ENCODE assay signal across 11 cellular contexts in the genomic region with DNA sequence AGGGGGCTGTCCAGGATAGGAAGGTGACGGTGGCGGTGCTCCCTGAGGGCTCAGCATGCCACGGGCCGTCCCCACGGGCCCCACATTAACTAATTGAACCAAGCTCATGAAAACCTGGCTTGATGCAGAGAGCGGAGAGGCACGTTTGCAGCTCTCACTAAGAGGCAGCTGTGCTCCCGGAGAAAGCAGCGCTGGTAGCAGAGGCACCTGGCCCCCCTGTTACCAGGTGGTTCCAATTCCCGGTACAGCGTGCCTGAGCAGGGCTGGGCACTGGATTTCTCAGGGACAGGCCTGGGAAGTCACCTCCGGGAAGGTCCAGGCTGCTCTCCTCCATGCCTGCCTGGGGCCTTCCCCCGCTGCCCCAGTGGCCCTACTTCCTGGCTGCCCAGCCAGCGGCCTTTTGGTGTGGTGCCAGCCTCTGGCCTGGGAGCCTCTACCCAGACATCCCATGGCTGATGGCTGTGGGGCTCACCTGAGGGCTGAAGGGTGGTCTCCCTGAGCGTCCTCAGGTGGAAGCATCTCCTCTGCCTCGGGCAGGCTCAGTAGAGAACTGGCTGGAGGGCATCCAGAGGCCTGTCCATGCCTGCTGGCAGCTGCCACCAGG. TPM values are rescaled to one million over a fixed set of nuclear protein-coding genes. Genes with fewer than 3 reads are reported as not detected.
DNase-seq lines count a peak whose midpoint lies in the region; ATAC-seq and TF ChIP-seq lines count a peak whose summit lies in the region.
"Had no signal": no experiment of that assay in that cellular context is flagged by ENCODE, and none has a peak within 500 bp of the region (broad histone marks: within the 10 kb centered on the region; RNA-seq: fewer than 3 reads in every experiment).

No MANE protein-coding gene starts in this region.

- no peaks in the 10 kb centered on the region for H3K36me3 ChIP-seq in suprapubic skin
- H3K36me3 ChIP-seq in WERI-Rb-1 = no peaks in the 10 kb centered on the region

- H3K9me3 ChIP-seq in suprapubic skin (no peaks in the 10 kb centered on the region), WERI-Rb-1 (ENCODE audit: severe bottlenecking) (peaks cover 4% of the 10 kb centered on the region)

- H3K4me1 Mint-ChIP-seq in T-helper 2 cell treated with Interferon-gamma antibody and Interleukin-4, amounts not matched to agents 5 μg/mL and 100 μg/mL, for 36 hours (ENCODE audit: low read depth) = peaks cover 12% of the 10 kb centered on the region
- peaks cover 34% of the 10 kb centered on the region for H3K4me1 Mint-ChIP-seq in activated T-cell treated with anti-CD3 and anti-CD28 coated beads, Interleukin-2, amount 50 U/mL, for 72 hours (ENCODE audit: low read depth)

- no peak for DNase-seq in T-helper 2 cell treated with Interferon-gamma antibody and Interleukin-4, amounts not matched to agents 5 μg/mL and 100 μg/mL, for 36 hours (ENCODE audit: low spot score)
- DNase-seq in T-helper 2 cell (no peak), kidney tubule cell (ENCODE audit: low spot score) (peak; percentile 21), suprapubic skin (ENCODE audit: low spot score in 2 of 2) (peak in 1 of 2 donors; percentile 46), WERI-Rb-1 (no peak), DMS79 treated with DMSO at 0.1 percent for 48 hours (lab: John Stamatoyannopoulos, UW) (no peak)
- DNase-seq in activated T-cell treated with anti-CD3 and anti-CD28 coated beads, Interleukin-2, amount 50 U/mL, for 72 hours = peak in 1 of 2 donors; percentile 14
- DNase-seq: activated CD4-positive, CD25-positive, alpha-beta regulatory T cell; central memory CD4-positive, alpha-beta T cell had no signal

- H3K27me3 ChIP-seq in suprapubic skin (peaks cover 83% of the 10 kb centered on the region), WERI-Rb-1 (ENCODE audit: insufficient read depth, low read depth, severe bottlenecking) (peaks cover 90% of the 10 kb centered on the region)

- H3K4me3 ChIP-seq in suprapubic skin (peak overlapping the region; percentile 41), WERI-Rb-1 (ENCODE audit: low read depth, low read length) (no peak overlapping the region)

- 40% methylated on average over 1 of the region's 16 CpGs for WGBS in suprapubic skin

- no peak for ATAC-seq in activated T-cell treated with anti-CD3 and anti-CD28 coated beads, Interleukin-2, amount 50 U/mL, for 72 hours (replicated peaks in 1 of 2)
- no peak for ATAC-seq in HG03095 (IDR thresholded peaks at IDR 0.05; ENCODE audit: unreplicated experiment)

- H3K9me3 Mint-ChIP-seq in T-helper 2 cell treated with Interferon-gamma antibody and Interleukin-4, amounts not matched to agents 5 μg/mL and 100 μg/mL, for 36 hours = no peaks in the 10 kb centered on the region
- H3K9me3 Mint-ChIP-seq in activated T-cell treated with anti-CD3 and anti-CD28 coated beads, Interleukin-2, amount 50 U/mL, for 72 hours = no peaks in the 10 kb centered on the region

- no peaks in the 10 kb centered on the region for H3K36me3 Mint-ChIP-seq in T-helper 2 cell treated with Interferon-gamma antibody and Interleukin-4, amounts not matched to agents 5 μg/mL and 100 μg/mL, for 36 hours (ENCODE audit: low read depth)
- H3K36me3 Mint-ChIP-seq in activated T-cell treated with anti-CD3 and anti-CD28 coated beads, Interleukin-2, amount 50 U/mL, for 72 hours (ENCODE audit: insufficient read depth in 2 of 2) = no peaks in the 10 kb centered on the region

- peaks cover 14% of the 10 kb centered on the region for H3K27me3 Mint-ChIP-seq in T-helper 2 cell treated with Interferon-gamma antibody and Interleukin-4, amounts not matched to agents 5 μg/mL and 100 μg/mL, for 36 hours (ENCODE audit: low read depth)
- peaks cover 6% of the 10 kb centered on the region for H3K27me3 Mint-ChIP-seq in activated T-cell treated with anti-CD3 and anti-CD28 coated beads, Interleukin-2, amount 50 U/mL, for 72 hours (ENCODE audit: low read depth)

- TF ChIP-seq CTCF in suprapubic skin (IDR thresholded peaks at IDR 0.05) (no peak), WERI-Rb-1 (IDR thresholded peaks at IDR 0.05; ENCODE audit: low read depth, low read length) (no peak)

- H3K27ac Mint-ChIP-seq in T-helper 2 cell treated with Interferon-gamma antibody and Interleukin-4, amounts not matched to agents 5 μg/mL and 100 μg/mL, for 36 hours = no peak overlapping the region
- H3K27ac Mint-ChIP-seq in activated T-cell treated with anti-CD3 and anti-CD28 coated beads, Interleukin-2, amount 50 U/mL, for 72 hours = no peak overlapping the region

- no peak for TF ChIP-seq POLR2A in suprapubic skin (IDR thresholded peaks at IDR 0.05)

- no peak for TF ChIP-seq EP300 in suprapubic skin (IDR thresholded peaks at IDR 0.05)

- H3K27ac ChIP-seq in suprapubic skin (no peak overlapping the region), WERI-Rb-1 (no peak overlapping the region)

- peak overlapping the region; percentile 88 for H3K4me3 Mint-ChIP-seq in T-helper 2 cell treated with Interferon-gamma antibody and Interleukin-4, amounts not matched to agents 5 μg/mL and 100 μg/mL, for 36 hours
- H3K4me3 Mint-ChIP-seq in activated T-cell treated with anti-CD3 and anti-CD28 coated beads, Interleukin-2, amount 50 U/mL, for 72 hours = peak overlapping the region; percentile 91 to 93

- H3K4me1 ChIP-seq in suprapubic skin = peaks cover 24% of the 10 kb centered on the region

RNA-seq across cellular contexts. Expression of a gene that starts 1.2 kb away (rescaled TPM):
- total RNA-seq in activated T-cell treated with anti-CD3 and anti-CD28 coated beads, Interleukin-2, amount 50 U/mL, for 72 hours = 10 to 100 TPM; 11.4 TPM
- total RNA-seq in suprapubic skin = 1 to 10 TPM in 2 of 4 donors, under 1 TPM in 2; 0.89 to 2.2 (median 1.3) TPM
- total RNA-seq: NCI-H460 had no signal

RNA-seq across cellular contexts. Expression of a gene that starts 1.7 kb away (rescaled TPM):
- under 1 TPM in 1 of 2 donors, not detected in 1; 0.07 TPM for total RNA-seq in activated T-cell treated with anti-CD3 and anti-CD28 coated beads, Interleukin-2, amount 50 U/mL, for 72 hours
- total RNA-seq in suprapubic skin = under 1 TPM in 1 of 4 donors, not detected in 3; 0.29 TPM
- total RNA-seq: NCI-H460 had no signal

RNA-seq across cellular contexts. Expression of a gene that starts 45.5 kb away (rescaled TPM):
- total RNA-seq in activated T-cell treated with anti-CD3 and anti-CD28 coated beads, Interleukin-2, amount 50 U/mL, for 72 hours = 10 to 100 TPM; 50.6 to 52.2 TPM
- total RNA-seq in suprapubic skin = 10 to 100 TPM; 25.7 to 60.9 (median 51.4) TPM
